Comparison of ENCODE assay signal across 33 cellular contexts in genomic region chr4:105436414-105436813, GRCh38.
"Had no signal": no experiment of that assay in that cellular context is flagged by ENCODE, and none has a peak within 500 bp of the region (broad histone marks: within the 10 kb centered on the region; RNA-seq: fewer than 3 reads in every experiment).

No MANE protein-coding gene starts in this region.

- H3K9me3 ChIP-seq: adrenal gland, body of pancreas had no signal

- H3K4me3 ChIP-seq: adrenal gland, body of pancreas, breast epithelium had no signal

- H3K4me1 ChIP-seq: adrenal gland, body of pancreas, breast epithelium had no signal

- FAIRE-seq: astrocyte, TTC549 had no signal

- ATAC-seq: activated CD8-positive, alpha-beta T cell treated with anti-CD3 and anti-CD28 coated beads for 36 hours; activated naive CD4-positive, alpha-beta T cell treated with anti-CD3 and anti-CD28 coated beads, Interleukin-2, amount 50 U/mL, for 72 hours; activated T-cell treated with anti-CD3 and anti-CD28 coated beads, Interleukin-2, amount 50 U/mL, for 4 hours; activated T-helper 17 cell treated with anti-CD3 and anti-CD28 coated beads, Interleukin-2, amount 50 U/mL, for 72 hours; body of pancreas had no signal

- DNase-seq: activated B cell treated with CpG ODN at 0.5 μM for 24 hours; activated CD4-positive, alpha-beta memory T cell treated with anti-CD3 and anti-CD28 coated beads for 36 hours; activated CD4-positive, alpha-beta T cell treated with anti-CD3 and anti-CD28 coated beads for 4 hours; activated CD4-positive, alpha-beta T cell treated with anti-CD3 and anti-CD28 coated beads, Interleukin-2, amount 10 ng/mL, durations not matched to agents 24 days and 14 days; activated CD4-positive, alpha-beta T cell treated with anti-CD3 and anti-CD28 coated beads, Interleukin-2, amount 50 U/mL, for 1 hour; activated CD4-positive, alpha-beta T cell treated with anti-CD3 and anti-CD28 coated beads, Interleukin-2, amount 50 U/mL, for 4 hours; activated CD4-positive, CD25-positive, alpha-beta regulatory T cell treated with anti-CD3 and anti-CD28 coated beads, Interleukin-2, amount 50 U/mL, for 72 hours; activated CD8-positive, alpha-beta memory T cell treated with anti-CD3 and anti-CD28 coated beads, Interleukin-2, amount 50 U/mL, for 4 hours; activated CD8-positive, alpha-beta T cell treated with anti-CD3 and anti-CD28 coated beads for 36 hours; activated effector memory CD4-positive, alpha-beta T cell treated with anti-CD3 and anti-CD28 coated beads, Interleukin-2, amount 50 U/mL, for 16 hours; activated gamma-delta T cell treated with Interleukin-2 at 50 U/mL for 16 hours; activated naive CD4-positive, alpha-beta T cell; activated naive CD4-positive, alpha-beta T cell treated with anti-CD3 and anti-CD28 coated beads for 36 hours; activated naive CD4-positive, alpha-beta T cell treated with anti-CD3 and anti-CD28 coated beads, Interleukin-2, amount 50 U/mL, for 16 hours; activated naive CD8-positive, alpha-beta T cell treated with anti-CD3 and anti-CD28 coated beads for 36 hours; activated T-cell treated with anti-CD3 and anti-CD28 coated beads for 4 hours; activated T-cell treated with anti-CD3 and anti-CD28 coated beads, Interleukin-2, amount 50 U/mL, for 1 hour; activated T-cell treated with anti-CD3 and anti-CD28 coated beads, Interleukin-2, amount 50 U/mL, for 4 hours; adrenal gland; amniotic stem cell; aorta; body of pancreas; brain microvascular endothelial cell; central memory CD4-positive, alpha-beta T cell; T-helper 1 cell; T-helper 2 cell; T-helper 9 cell had no signal

- H3K27me3 ChIP-seq: adrenal gland, body of pancreas, brain microvascular endothelial cell, breast epithelium had no signal

- H3K27ac ChIP-seq: adrenal gland, body of pancreas, brain microvascular endothelial cell, breast epithelium, VCaP had no signal
